Comparison of ENCODE assay signal across 1 cellular context in genomic region chr2:226761195-226761583, GRCh38.
A peak's percentile ranks its signal among the peaks of the same experiment; 100 is the strongest.
TF ChIP-seq lines count a peak whose summit lies in the region.

No MANE protein-coding gene starts in this region.

TF ChIP-seq in HepG2, 621 proteins besides CTCF, POLR2A, EP300 and RAD21:
- 0 out of 2 replicates have a peak, but pooled peaks have one; percentile 41 for TF ChIP-seq MBD4 (IDR thresholded peaks at IDR 0.05; ENCODE audit: borderline replicate concordance, low read length)
- TF ChIP-seq REPIN1 (CRISPR knock-in tag; IDR thresholded peaks at IDR 0.05; ENCODE audit: borderline replicate concordance, low read depth) = 0 out of 2 replicates have a peak, but pooled peaks have one; percentile 11
- peak; percentile 8; the same call in 1 of the 2 replicates for TF ChIP-seq PHF21A (CRISPR knock-in tag; IDR thresholded peaks at IDR 0.05)
- 0 out of 2 replicates have a peak, but pooled peaks have one; percentile 13 for TF ChIP-seq MEF2D (CRISPR knock-in tag; IDR thresholded peaks at IDR 0.05)
- TF ChIP-seq, protein P1, sequence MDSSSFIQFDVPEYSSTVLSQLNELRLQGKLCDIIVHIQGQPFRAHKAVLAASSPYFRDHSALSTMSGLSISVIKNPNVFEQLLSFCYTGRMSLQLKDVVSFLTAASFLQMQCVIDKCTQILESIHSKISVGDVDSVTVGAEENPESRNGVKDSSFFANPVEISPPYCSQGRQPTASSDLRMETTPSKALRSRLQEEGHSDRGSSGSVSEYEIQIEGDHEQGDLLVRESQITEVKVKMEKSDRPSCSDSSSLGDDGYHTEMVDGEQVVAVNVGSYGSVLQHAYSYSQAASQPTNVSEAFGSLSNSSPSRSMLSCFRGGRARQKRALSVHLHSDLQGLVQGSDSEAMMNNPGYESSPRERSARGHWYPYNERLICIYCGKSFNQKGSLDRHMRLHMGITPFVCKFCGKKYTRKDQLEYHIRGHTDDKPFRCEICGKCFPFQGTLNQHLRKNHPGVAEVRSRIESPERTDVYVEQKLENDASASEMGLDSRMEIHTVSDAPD (CRISPR knock-in tag; IDR thresholded peaks at IDR 0.05) = peak; percentile 13; the same call in 1 of the 2 replicates
- peak; percentile 5; the same call in 1 of the 2 replicates for TF ChIP-seq KMT2A (CRISPR knock-in tag; IDR thresholded peaks at IDR 0.05)
- no peak for TF ChIP-seq AKAP8 (CRISPR knock-in tag; IDR thresholded peaks at IDR 0.05)
- TF ChIP-seq, protein P2, sequence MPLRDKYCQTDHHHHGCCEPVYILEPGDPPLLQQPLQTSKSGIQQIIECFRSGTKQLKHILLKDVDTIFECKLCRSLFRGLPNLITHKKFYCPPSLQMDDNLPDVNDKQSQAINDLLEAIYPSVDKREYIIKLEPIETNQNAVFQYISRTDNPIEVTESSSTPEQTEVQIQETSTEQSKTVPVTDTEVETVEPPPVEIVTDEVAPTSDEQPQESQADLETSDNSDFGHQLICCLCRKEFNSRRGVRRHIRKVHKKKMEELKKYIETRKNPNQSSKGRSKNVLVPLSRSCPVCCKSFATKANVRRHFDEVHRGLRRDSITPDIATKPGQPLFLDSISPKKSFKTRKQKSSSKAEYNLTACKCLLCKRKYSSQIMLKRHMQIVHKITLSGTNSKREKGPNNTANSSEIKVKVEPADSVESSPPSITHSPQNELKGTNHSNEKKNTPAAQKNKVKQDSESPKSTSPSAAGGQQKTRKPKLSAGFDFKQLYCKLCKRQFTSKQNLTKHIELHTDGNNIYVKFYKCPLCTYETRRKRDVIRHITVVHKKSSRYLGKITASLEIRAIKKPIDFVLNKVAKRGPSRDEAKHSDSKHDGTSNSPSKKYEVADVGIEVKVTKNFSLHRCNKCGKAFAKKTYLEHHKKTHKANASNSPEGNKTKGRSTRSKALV (CRISPR knock-in tag; IDR thresholded peaks at IDR 0.05) = 0 out of 2 replicates have a peak, but pooled peaks have one; percentile 14
- no peak for TF ChIP-seq ZNF792 (CRISPR knock-in tag; IDR thresholded peaks at IDR 0.05)
TF ChIP-seq in HepG2: peak in this region for 7.
